Comparison of ENCODE assay signal across 2 cellular contexts in the genomic region with DNA sequence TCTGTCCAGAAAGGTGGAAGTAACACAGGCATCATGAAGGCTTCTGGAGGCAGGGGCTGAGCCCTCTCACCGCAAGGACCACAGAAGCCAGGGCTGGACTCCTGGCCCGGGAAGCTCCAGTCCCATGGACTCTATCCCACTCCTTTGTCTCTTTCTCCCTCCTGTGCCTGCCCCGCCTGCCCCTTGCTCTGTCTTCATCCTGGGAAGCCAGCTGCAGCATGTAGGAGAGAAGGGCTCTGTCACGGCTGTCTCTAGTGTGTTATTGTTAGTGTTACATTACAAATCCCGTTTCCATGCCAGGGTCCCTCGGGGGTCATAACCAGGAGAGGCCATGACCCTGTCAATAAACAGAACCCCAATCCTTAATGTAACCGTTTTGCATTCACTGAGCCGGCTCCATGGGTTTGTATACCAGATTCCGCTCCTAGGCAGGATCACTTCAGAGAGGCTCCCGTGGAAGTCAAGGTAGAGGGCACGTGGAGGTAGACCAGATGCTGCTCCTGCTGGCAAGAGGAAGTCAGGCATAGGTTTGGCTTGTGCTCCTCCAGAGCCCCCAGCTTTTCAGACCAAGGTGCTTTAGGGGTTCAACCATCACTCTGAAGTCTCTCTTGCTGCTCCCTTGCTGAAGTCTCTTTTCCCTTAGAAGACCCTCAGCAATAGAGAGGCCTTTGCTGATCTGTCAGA.
TF ChIP-seq lines count a peak whose summit lies in the region.

No MANE protein-coding gene starts in this region.

TF ChIP-seq in SK-N-SH, 30 proteins besides CTCF, POLR2A, EP300 and RAD21 (continued from another document):
- TF ChIP-seq REST (IDR thresholded peaks at IDR 0.05; ENCODE audit: low read depth, low read length) (no peak), MEF2A (IDR thresholded peaks at IDR 0.05; ENCODE audit: borderline replicate concordance, low read depth) (no peak), ZBTB33 (IDR thresholded peaks at IDR 0.05; ENCODE audit: borderline replicate concordance, low read depth) (no peak), POLR2AphosphoS5 (IDR thresholded peaks at IDR 0.05; ENCODE audit: low read depth, low read length) (no peak)

TF ChIP-seq in SK-N-SH treated with all-trans-retinoic acid at 6 μM for 48 hours, 23 proteins besides CTCF, POLR2A, EP300 and RAD21 (continued from another document):
- TF ChIP-seq ARNTL (CRISPR knock-in tag; IDR thresholded peaks at IDR 0.05; ENCODE audit: borderline replicate concordance, low read depth) (no peak), GLIS3 (CRISPR knock-in tag; IDR thresholded peaks at IDR 0.05) (no peak), POU6F1 (CRISPR knock-in tag; IDR thresholded peaks at IDR 0.05; ENCODE audit: borderline replicate concordance, low read depth) (no peak), ZFP30 (CRISPR knock-in tag; IDR thresholded peaks at IDR 0.05) (no peak), CSRNP3 (CRISPR knock-in tag; IDR thresholded peaks at IDR 0.05) (no peak), ZC3H10 (CRISPR knock-in tag; IDR thresholded peaks at IDR 0.05) (no peak), CSDC2 (CRISPR knock-in tag; IDR thresholded peaks at IDR 0.05) (no peak)
- TF ChIP-seq, protein P1, sequence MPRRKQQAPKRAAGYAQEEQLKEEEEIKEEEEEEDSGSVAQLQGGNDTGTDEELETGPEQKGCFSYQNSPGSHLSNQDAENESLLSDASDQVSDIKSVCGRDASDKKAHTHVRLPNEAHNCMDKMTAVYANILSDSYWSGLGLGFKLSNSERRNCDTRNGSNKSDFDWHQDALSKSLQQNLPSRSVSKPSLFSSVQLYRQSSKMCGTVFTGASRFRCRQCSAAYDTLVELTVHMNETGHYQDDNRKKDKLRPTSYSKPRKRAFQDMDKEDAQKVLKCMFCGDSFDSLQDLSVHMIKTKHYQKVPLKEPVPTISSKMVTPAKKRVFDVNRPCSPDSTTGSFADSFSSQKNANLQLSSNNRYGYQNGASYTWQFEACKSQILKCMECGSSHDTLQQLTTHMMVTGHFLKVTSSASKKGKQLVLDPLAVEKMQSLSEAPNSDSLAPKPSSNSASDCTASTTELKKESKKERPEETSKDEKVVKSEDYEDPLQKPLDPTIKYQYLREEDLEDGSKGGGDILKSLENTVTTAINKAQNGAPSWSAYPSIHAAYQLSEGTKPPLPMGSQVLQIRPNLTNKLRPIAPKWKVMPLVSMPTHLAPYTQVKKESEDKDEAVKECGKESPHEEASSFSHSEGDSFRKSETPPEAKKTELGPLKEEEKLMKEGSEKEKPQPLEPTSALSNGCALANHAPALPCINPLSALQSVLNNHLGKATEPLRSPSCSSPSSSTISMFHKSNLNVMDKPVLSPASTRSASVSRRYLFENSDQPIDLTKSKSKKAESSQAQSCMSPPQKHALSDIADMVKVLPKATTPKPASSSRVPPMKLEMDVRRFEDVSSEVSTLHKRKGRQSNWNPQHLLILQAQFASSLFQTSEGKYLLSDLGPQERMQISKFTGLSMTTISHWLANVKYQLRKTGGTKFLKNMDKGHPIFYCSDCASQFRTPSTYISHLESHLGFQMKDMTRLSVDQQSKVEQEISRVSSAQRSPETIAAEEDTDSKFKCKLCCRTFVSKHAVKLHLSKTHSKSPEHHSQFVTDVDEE (CRISPR knock-in tag; IDR thresholded peaks at IDR 0.05) = no peak
TF ChIP-seq in SK-N-SH treated with all-trans-retinoic acid at 6 μM for 48 hours: peak in this region for 0.
